In the genomic region with DNA sequence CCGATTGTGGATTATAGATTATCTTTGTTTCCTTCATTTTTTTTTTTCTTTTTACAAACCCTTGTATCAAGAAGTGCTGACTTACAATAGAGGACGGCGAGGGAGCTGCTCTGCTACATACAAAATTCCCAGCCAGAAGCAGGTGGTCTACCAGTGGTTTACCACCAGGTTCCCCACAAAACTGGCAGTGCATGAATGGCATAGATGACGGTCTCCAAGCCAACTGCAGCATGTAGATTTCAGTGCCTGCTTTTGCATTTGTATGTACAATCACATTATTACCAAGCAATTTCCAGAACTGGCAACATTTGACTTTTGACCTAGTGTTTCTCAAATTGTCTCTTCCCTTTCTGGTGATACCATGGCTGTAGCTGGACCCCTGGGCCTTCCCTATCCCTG, we compare ENCODE assay signal across 1 cellular context.
TF ChIP-seq lines count a peak whose summit lies in the region.

No MANE protein-coding gene starts in this region.

TF ChIP-seq in SK-N-SH treated with all-trans-retinoic acid at 6 μM for 48 hours, 23 proteins besides CTCF, POLR2A, EP300 and RAD21 (continued from another document):
- TF ChIP-seq, protein P1, sequence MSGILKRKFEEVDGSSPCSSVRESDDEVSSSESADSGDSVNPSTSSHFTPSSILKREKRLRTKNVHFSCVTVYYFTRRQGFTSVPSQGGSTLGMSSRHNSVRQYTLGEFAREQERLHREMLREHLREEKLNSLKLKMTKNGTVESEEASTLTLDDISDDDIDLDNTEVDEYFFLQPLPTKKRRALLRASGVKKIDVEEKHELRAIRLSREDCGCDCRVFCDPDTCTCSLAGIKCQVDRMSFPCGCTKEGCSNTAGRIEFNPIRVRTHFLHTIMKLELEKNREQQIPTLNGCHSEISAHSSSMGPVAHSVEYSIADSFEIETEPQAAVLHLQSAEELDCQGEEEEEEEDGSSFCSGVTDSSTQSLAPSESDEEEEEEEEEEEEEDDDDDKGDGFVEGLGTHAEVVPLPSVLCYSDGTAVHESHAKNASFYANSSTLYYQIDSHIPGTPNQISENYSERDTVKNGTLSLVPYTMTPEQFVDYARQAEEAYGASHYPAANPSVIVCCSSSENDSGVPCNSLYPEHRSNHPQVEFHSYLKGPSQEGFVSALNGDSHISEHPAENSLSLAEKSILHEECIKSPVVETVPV (CRISPR knock-in tag; IDR thresholded peaks at IDR 0.05) = no peak
- TF ChIP-seq ZNF8 (CRISPR knock-in tag; IDR thresholded peaks at IDR 0.05) (no peak), ZFP30 (CRISPR knock-in tag; IDR thresholded peaks at IDR 0.05) (no peak), ESRRG (CRISPR knock-in tag; IDR thresholded peaks at IDR 0.05) (no peak), ZNF565 (CRISPR knock-in tag; conservative IDR thresholded peaks at IDR 0.05; ENCODE audit: low read depth) (no peak)
TF ChIP-seq in SK-N-SH treated with all-trans-retinoic acid at 6 μM for 48 hours: peak in this region for 0.
